ENCODE assay signal across 8 cellular contexts in genomic region chr22:22508274-22509176, GRCh38. TPM values are rescaled to one million over a fixed set of nuclear protein-coding genes. Genes with fewer than 3 reads are reported as not detected.
DNase-seq lines count a peak whose midpoint lies in the region; ATAC-seq and TF ChIP-seq lines count a peak whose summit lies in the region.

Gene ZNF280B (minus strand): TSS chr22:22508742. CDS start chr22:22489398, 19,344 bp downstream.

- H3K36me3 ChIP-seq in parathyroid adenoma (ENCODE audit: control insufficient read depth, insufficient read depth, low read length) = no peaks in the 10 kb centered on the region
- no peaks in the 10 kb centered on the region for H3K36me3 ChIP-seq in tibial nerve

- H3K27ac ChIP-seq in parathyroid adenoma = no peak within 1 kb of the TSS
- H3K27ac ChIP-seq in tibial nerve = no peak within 1 kb of the TSS

- TF ChIP-seq RAD21 in Ishikawa (IDR thresholded peaks at IDR 0.05; ENCODE audit: low read depth) = no peak

- WGBS in tibial nerve, 2 donors = 3 to 4% methylated on average over 50 to 58 of the region's 72 CpGs

- H3K9me3 Mint-ChIP-seq in glutamatergic neuron (ENCODE audit: unreplicated experiment) = no peaks in the 10 kb centered on the region

- TF ChIP-seq POLR2A in tibial nerve (IDR thresholded peaks at IDR 0.05) = peak in 1 of 2 donors; percentile 7

- TF ChIP-seq CTCF in glutamatergic neuron (IDR thresholded peaks at IDR 0.05; ENCODE audit: partially characterized antibody, unreplicated experiment) (peak; percentile 80), parathyroid adenoma (IDR thresholded peaks at IDR 0.05) (peak; percentile 54), tibial nerve (IDR thresholded peaks at IDR 0.05) (peak in 4 of 5 experiments; percentile 11 to 41 (median 22))

- peaks cover 6% of the 10 kb centered on the region for H3K4me1 Mint-ChIP-seq in glutamatergic neuron (ENCODE audit: low read depth, unreplicated experiment)

- no peaks in the 10 kb centered on the region for H3K79me2 ChIP-seq in parathyroid adenoma

- H3K36me3 Mint-ChIP-seq in glutamatergic neuron (ENCODE audit: unreplicated experiment) = peaks cover 30% of the 10 kb centered on the region

- H3K27me3 Mint-ChIP-seq in glutamatergic neuron (ENCODE audit: unreplicated experiment) = no peaks in the 10 kb centered on the region

- H3K4me3 Mint-ChIP-seq in glutamatergic neuron (ENCODE audit: unreplicated experiment) = peak within 1 kb of the TSS; percentile 89

- DNase-seq in D341Med (ENCODE audit: low spot score) (peak; percentile 98), SIG-M5 (lab: John Stamatoyannopoulos, UW) (peak; percentile 8), glutamatergic neuron (peak; percentile 89), tibial nerve (ENCODE audit: low spot score in 2 of 2) (no peak)
- DNase-seq in activated naive CD4-positive, alpha-beta T cell (lab: John Stamatoyannopoulos, UW) = peak; percentile 35 to 74 (median 56)

- peak; percentile 91 for ATAC-seq in GM21423 (IDR thresholded peaks at IDR 0.05; ENCODE audit: unreplicated experiment)

- H3K27me3 ChIP-seq in parathyroid adenoma (ENCODE audit: control insufficient read depth, insufficient read depth, low read length) = no peaks in the 10 kb centered on the region
- no peaks in the 10 kb centered on the region for H3K27me3 ChIP-seq in tibial nerve

- no peak within 1 kb of the TSS for H3K27ac Mint-ChIP-seq in glutamatergic neuron (ENCODE audit: unreplicated experiment)

- H3K4me2 ChIP-seq in parathyroid adenoma (ENCODE audit: low read length) = peak within 1 kb of the TSS; percentile 81

- H3K9ac ChIP-seq in parathyroid adenoma = no peak within 1 kb of the TSS

- TF ChIP-seq EP300 in Ishikawa (IDR thresholded peaks at IDR 0.05; ENCODE audit: borderline replicate concordance) (0 out of 2 replicates have a peak, but pooled peaks have one; percentile 24), tibial nerve (IDR thresholded peaks at IDR 0.05) (no peak)

- H3K4me3 ChIP-seq in parathyroid adenoma (ENCODE audit: low read depth, low read length) = peak within 1 kb of the TSS; percentile 66
- H3K4me3 ChIP-seq in tibial nerve = peak within 1 kb of the TSS; percentile 12 to 50 (median 33)

- H2AFZ ChIP-seq in parathyroid adenoma = peak within 1 kb of the TSS; percentile 78

- H3K4me1 ChIP-seq in parathyroid adenoma (no peaks in the 10 kb centered on the region), tibial nerve (peaks cover 0 to 9% (median 0%) of the 10 kb centered on the region in 4 donors)

- H3K9me3 ChIP-seq in parathyroid adenoma (ENCODE audit: control insufficient read depth, low read length) = no peaks in the 10 kb centered on the region
- H3K9me3 ChIP-seq in tibial nerve = peaks cover 0 to 29% (median 4%) of the 10 kb centered on the region in 4 donors

TF ChIP-seq in Ishikawa, 13 proteins besides CTCF, POLR2A, EP300 and RAD21:
- 0 out of 2 replicates have a peak, but pooled peaks have one; percentile 11 for TF ChIP-seq CREB1 (IDR thresholded peaks at IDR 0.05; ENCODE audit: low read depth)
- TF ChIP-seq MAX (IDR thresholded peaks at IDR 0.05) = peak; percentile 94
- TF ChIP-seq TAF1 (IDR thresholded peaks at IDR 0.05; ENCODE audit: low read depth) = peak; percentile 58; the same call in 1 of the 2 replicates
- no peak for TF ChIP-seq YY1 (IDR thresholded peaks at IDR 0.05; ENCODE audit: low read depth)
- TF ChIP-seq TCF12 (IDR thresholded peaks at IDR 0.05; ENCODE audit: low read depth) = peak; percentile 36; the same call in 1 of the 2 replicates
- TF ChIP-seq REST (IDR thresholded peaks at IDR 0.05; ENCODE audit: low read depth) = 0 out of 2 replicates have a peak, but pooled peaks have one; percentile 7
- TF ChIP-seq TEAD4 (IDR thresholded peaks at IDR 0.05) = peak; percentile 4; the same call in 1 of the 2 replicates
- TF ChIP-seq NFIC (IDR thresholded peaks at IDR 0.05) = no peak
- TF ChIP-seq ZBTB7A (IDR thresholded peaks at IDR 0.05; ENCODE audit: low read depth) = peak; percentile 6; the same call in 1 of the 2 replicates
- no peak for TF ChIP-seq CEBPB (IDR thresholded peaks at IDR 0.05)
- no peak for TF ChIP-seq FOXM1 (IDR thresholded peaks at IDR 0.05; ENCODE audit: borderline replicate concordance, low read depth)
- peak; percentile 68 for TF ChIP-seq EGR1 (IDR thresholded peaks at IDR 0.05)
- TF ChIP-seq USF1 (IDR thresholded peaks at IDR 0.05) = no peak

RNA-seq across cellular contexts. Expression of gene ZNF280B, which starts in this region (rescaled TPM):
- total RNA-seq in glutamatergic neuron (ENCODE audit: unreplicated experiment) (1.8 TPM), tibial nerve (under 1 TPM in 3 of 4 donors, not detected in 1; under 0.01 to 0.44 (median 0.30) TPM)

Comparison
In these comparisons a context has a peak if more than half of its experiments do, and no peak if none do; other contexts are left out.
1. DNase-seq: peak in D341Med (single experiment), SIG-M5 (single experiment), activated naive CD4-positive, alpha-beta T cell (4 of 4) and glutamatergic neuron (single experiment); none in tibial nerve (0 of 2).
2. CTCF ChIP-seq: peak in every context shown above with its lines; median percentile 80 in glutamatergic neuron; 54 in parathyroid adenoma; 22 in tibial nerve.